Comparison of ENCODE assay signal across 8 cellular contexts in the genomic region with DNA sequence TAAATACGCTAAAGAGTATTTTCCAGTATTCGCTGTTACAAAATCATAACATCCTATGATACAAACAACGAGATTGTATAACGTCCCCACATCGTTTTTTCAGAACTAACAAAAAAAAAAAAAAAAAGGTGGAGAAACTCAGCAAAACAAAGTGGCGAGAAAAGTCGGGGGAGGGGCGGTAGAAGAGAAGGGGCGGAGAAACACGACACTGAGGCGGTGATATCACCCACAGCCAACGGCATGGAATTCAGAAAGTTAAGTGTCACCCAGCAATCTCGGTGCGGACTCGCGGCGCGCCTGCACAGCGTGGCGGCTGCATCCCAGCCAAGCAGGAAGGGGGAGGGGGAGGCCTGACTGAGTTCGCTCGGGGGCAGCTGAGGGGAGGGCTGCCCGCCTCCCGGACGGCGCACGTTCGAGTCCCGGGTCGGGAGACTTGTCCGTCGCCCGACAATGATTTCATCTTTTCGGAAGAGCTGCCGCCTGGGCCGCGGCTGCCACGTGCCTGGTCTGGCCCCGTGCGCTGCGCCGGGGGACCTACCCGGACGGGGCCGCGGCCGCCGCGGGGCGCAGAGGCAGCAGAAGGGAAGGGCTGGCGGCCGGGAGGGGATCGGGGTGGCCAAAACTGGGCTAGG. TPM values are rescaled to one million over a fixed set of nuclear protein-coding genes. Genes with fewer than 3 reads are reported as not detected.
DNase-seq lines count a peak whose midpoint lies in the region; ATAC-seq and TF ChIP-seq lines count a peak whose summit lies in the region.

No MANE protein-coding gene starts in this region.

- no peaks in the 10 kb centered on the region for H3K27me3 ChIP-seq in skeletal muscle tissue (ENCODE audit: control insufficient read depth in 3 of 3, insufficient read depth in 3 of 3, low read length in 3 of 3)

- ATAC-seq in HG03045 (IDR thresholded peaks at IDR 0.05; ENCODE audit: unreplicated experiment) (peak; percentile 45), HG03025 (IDR thresholded peaks at IDR 0.05; ENCODE audit: low FRiP score, unreplicated experiment) (no peak)

- peak; percentile 74 for DNase-seq in GM12865 (ENCODE audit: low read depth)
- peak; percentile 40 for DNase-seq in NCI-H226
- DNase-seq in activated CD4-positive, CD25-positive, alpha-beta regulatory T cell treated with anti-CD3 and anti-CD28 coated beads, Interleukin-2, amount 50 U/mL, for 16 hours (ENCODE audit: low read depth, low spot score), result peak; percentile 64
- DNase-seq in caudate nucleus (lab: John Stamatoyannopoulos, UW), result peak in 60 of 61 donors; percentile 15 to 93 (median 71)
- peak; percentile 42 to 67 (median 53) for DNase-seq in immature natural killer cell

- H3K27me3 Mint-ChIP-seq in immature natural killer cell (ENCODE audit: low read depth in 3 of 3), result peaks cover 16 to 27% (median 22%) of the 10 kb centered on the region in 3 donors

- no peaks in the 10 kb centered on the region for H3K36me3 ChIP-seq in skeletal muscle tissue (ENCODE audit: control insufficient read depth in 3 of 3, insufficient read depth in 3 of 3, low read length in 3 of 3)

- no peaks in the 10 kb centered on the region for H3K36me3 Mint-ChIP-seq in immature natural killer cell

- H3K27ac ChIP-seq in caudate nucleus (ENCODE audit: low read depth, low read length) (peak overlapping the region; percentile 88), skeletal muscle tissue (ENCODE audit: low read depth, low read length) (peak overlapping the region; percentile 98)

- peak overlapping the region; percentile 85 to 93 (median 90) for H3K4me3 Mint-ChIP-seq in immature natural killer cell

- peaks cover 16 to 30% of the 10 kb centered on the region in 2 donors for H3K4me1 Mint-ChIP-seq in immature natural killer cell

- TF ChIP-seq CTCF in GM12865 (IDR thresholded peaks at IDR 0.05; ENCODE audit: insufficient read depth, low read depth, low read length, missing control alignments), result no peak

- H3K4me3 ChIP-seq in GM12865 (ENCODE audit: low read depth, low read length) (peak overlapping the region; percentile 80), skeletal muscle tissue (ENCODE audit: low read length in 3 of 3) (peak overlapping the region; percentile 91 to 96 (median 93))

- H3K9me3 ChIP-seq in skeletal muscle tissue (ENCODE audit: control insufficient read depth in 3 of 3, low read length in 3 of 3), result no peaks in the 10 kb centered on the region

- peaks cover 35 to 46% (median 45%) of the 10 kb centered on the region in 3 donors for H3K4me1 ChIP-seq in skeletal muscle tissue (ENCODE audit: control insufficient read depth in 3 of 3, insufficient read depth in 3 of 3, low read length in 3 of 3)

- H3K9ac ChIP-seq in skeletal muscle tissue (ENCODE audit: low read depth in 1 of 3, low read length in 3 of 3), result peak overlapping the region; percentile 88 to 98 (median 95)

- peak overlapping the region in 5 of 6 donors; percentile 57 to 88 (median 78) for H3K27ac Mint-ChIP-seq in immature natural killer cell

- H3K9me3 Mint-ChIP-seq in immature natural killer cell, result peaks cover 0 to 5% (median 0%) of the 10 kb centered on the region in 6 donors

RNA-seq across cellular contexts. Expression of a gene that starts 0.8 kb away (rescaled TPM):
- under 1 TPM in 2 of 3 donors, not detected in 1; 0.10 to 0.39 TPM for polyA plus RNA-seq in immature natural killer cell
- 59.0 TPM for total RNA-seq in skeletal muscle tissue
